Comparison of ENCODE assay signal across 12 cellular contexts in the genomic region with DNA sequence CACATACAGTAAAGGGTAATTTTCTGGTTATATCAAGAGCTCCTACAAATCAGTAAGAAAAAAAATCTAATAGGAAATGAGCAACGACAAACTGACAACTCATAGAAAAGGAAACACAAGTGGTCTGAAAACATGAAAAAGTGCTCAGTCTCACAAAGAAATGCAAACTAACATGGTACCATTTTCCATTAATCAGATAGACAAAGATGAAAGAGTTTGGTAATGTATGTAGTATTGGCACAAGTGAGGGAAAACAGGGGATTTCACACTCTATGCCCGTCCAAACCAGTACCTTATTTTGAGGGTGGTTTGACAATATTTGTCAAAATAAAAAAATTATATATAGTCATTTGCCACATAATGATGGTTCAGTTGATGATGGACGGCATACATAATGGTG.
"Had no signal": no experiment of that assay in that cellular context is flagged by ENCODE, and none has a peak within 500 bp of the region (broad histone marks: within the 10 kb centered on the region; RNA-seq: fewer than 3 reads in every experiment).

No MANE protein-coding gene starts in this region.

- H3K4me3 Mint-ChIP-seq: mesothelial cell of epicardium had no signal

- H3K4me1 Mint-ChIP-seq: mesothelial cell of epicardium had no signal

- H3K9me3 ChIP-seq: gastrocnemius medialis, heart left ventricle, left lung, right atrium auricular region, SJSA1 had no signal

- H3K27ac ChIP-seq: gastrocnemius medialis, heart left ventricle, left lung, right atrium auricular region, SJSA1 had no signal

- ATAC-seq: esophagus mucosa, gastrocnemius medialis, heart left ventricle, left lung had no signal

- H3K36me3 Mint-ChIP-seq: mesothelial cell of epicardium had no signal

- H3K4me3 ChIP-seq: gastrocnemius medialis, heart left ventricle, left lung, right atrium auricular region, SJSA1 had no signal

- DNase-seq: activated CD4-positive, alpha-beta T cell treated with anti-CD3 and anti-CD28 coated beads for 48 hours; amniotic stem cell; effector CD4-positive, alpha-beta T cell; gastrocnemius medialis; heart left ventricle; left lung; occipital lobe had no signal

- H3K4me1 ChIP-seq: left lung, SJSA1 had no signal

- H3K27me3 Mint-ChIP-seq: progenitor cell of endocrine pancreas had no signal

- H3K36me3 ChIP-seq: gastrocnemius medialis, left lung, right atrium auricular region had no signal

- H3K27me3 ChIP-seq: gastrocnemius medialis, heart left ventricle, left lung, right atrium auricular region, SJSA1 had no signal

- H3K27ac Mint-ChIP-seq: mesothelial cell of epicardium, progenitor cell of endocrine pancreas had no signal

- H3K9me3 Mint-ChIP-seq: mesothelial cell of epicardium had no signal
